In the genomic region with DNA sequence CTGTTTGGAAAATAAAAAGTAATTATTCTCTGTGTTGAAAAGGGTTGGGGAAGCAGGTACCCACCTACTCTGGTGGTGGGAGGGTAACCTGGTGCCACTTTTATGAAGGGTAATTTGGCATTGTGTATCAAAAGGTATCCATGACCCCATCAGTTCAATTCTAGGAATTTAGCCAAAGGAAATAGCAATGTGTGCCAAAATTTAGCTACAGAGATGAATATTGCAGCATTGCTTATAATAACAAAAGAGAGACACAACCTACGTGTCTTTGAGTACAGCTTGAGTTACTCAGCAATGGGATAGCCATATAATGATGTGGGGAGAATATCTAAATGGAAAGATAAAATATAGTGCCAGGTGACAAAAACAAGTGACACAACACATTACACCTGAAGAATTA, we compare ENCODE assay signal across 15 cellular contexts.
A peak's percentile ranks its signal among the peaks of the same experiment; 100 is the strongest.
DNase-seq lines count a peak whose midpoint lies in the region; ATAC-seq and TF ChIP-seq lines count a peak whose summit lies in the region.
"Had no signal": no experiment of that assay in that cellular context is flagged by ENCODE, and none has a peak within 500 bp of the region (broad histone marks: within the 10 kb centered on the region; RNA-seq: fewer than 3 reads in every experiment).

No MANE protein-coding gene starts in this region.

- H3K9me3 ChIP-seq in gastroesophageal sphincter (no peaks in the 10 kb centered on the region), WERI-Rb-1 (ENCODE audit: severe bottlenecking) (no peaks in the 10 kb centered on the region)

- DNase-seq in COR-L47 (lab: John Stamatoyannopoulos, UW) (peak; percentile 2), NCI-H1694 (lab: John Stamatoyannopoulos, UW) (peak; percentile 34), astrocyte of the hippocampus (ENCODE audit: low read depth, low spot score) (peak; percentile 25), NCI-H526 treated with DMSO at 0.1 percent for 48 hours (lab: John Stamatoyannopoulos, UW) (no peak), WERI-Rb-1 (no peak), amygdala (lab: John Stamatoyannopoulos, UW) (no peak), epidermal melanocyte (ENCODE audit: insufficient read length, low spot score) (no peak)
- DNase-seq: Calu3; CD4-positive, CD25-positive, alpha-beta regulatory T cell; H9; NCI-H146; NCI-H2171; RPMI8226 had no signal

- H3K27ac ChIP-seq in gastroesophageal sphincter: peak overlapping the region in 3 of 4 donors; percentile 32 to 67 (median 64)
- no peak overlapping the region for H3K27ac ChIP-seq in WERI-Rb-1

- no peak for TF ChIP-seq EP300 in gastroesophageal sphincter (IDR thresholded peaks at IDR 0.05)

- no peaks in the 10 kb centered on the region for H3K27me3 ChIP-seq in gastroesophageal sphincter
- no peaks in the 10 kb centered on the region for H3K27me3 ChIP-seq in WERI-Rb-1 (ENCODE audit: insufficient read depth, low read depth, severe bottlenecking)

- no peak for TF ChIP-seq POLR2A in gastroesophageal sphincter (IDR thresholded peaks at IDR 0.05)

- WGBS in gastroesophageal sphincter (ENCODE audit: low coverage in 1 of 2), 2 donors: 0 to 20% methylated on average over 1 of the region's 1 CpG

- no peaks in the 10 kb centered on the region for H3K36me3 ChIP-seq in gastroesophageal sphincter
- H3K36me3 ChIP-seq in WERI-Rb-1: no peaks in the 10 kb centered on the region; the same call in 1 of the 2 replicates

- TF ChIP-seq CTCF in gastroesophageal sphincter (IDR thresholded peaks at IDR 0.05) (no peak), WERI-Rb-1 (IDR thresholded peaks at IDR 0.05; ENCODE audit: low read depth, low read length) (no peak)

- H3K4me3 ChIP-seq in gastroesophageal sphincter: no peak overlapping the region
- no peak overlapping the region for H3K4me3 ChIP-seq in WERI-Rb-1 (ENCODE audit: low read depth, low read length)
- H3K4me3 ChIP-seq: GM12878 had no signal

- peak; percentile 57 for ATAC-seq in gastroesophageal sphincter
- ATAC-seq: GM12878 had no signal

- peaks cover 2 to 52% (median 7%) of the 10 kb centered on the region in 3 donors for H3K4me1 ChIP-seq in gastroesophageal sphincter

Comparison
In these comparisons a context has a peak if more than half of its experiments do, and no peak if none do; other contexts are left out.
1. DNase-seq: peak in COR-L47 (single experiment), NCI-H1694 (single experiment) and astrocyte of the hippocampus (single experiment); none in NCI-H526 treated with DMSO at 0.1 percent for 48 hours (single experiment), WERI-Rb-1 (single experiment), amygdala (0 of 56) and epidermal melanocyte (single experiment).